10 cellular contexts compared by ENCODE assay signal in genomic region chr4:84451546-84451945, GRCh38. TPM values are rescaled to one million over a fixed set of nuclear protein-coding genes. Genes with fewer than 3 reads are reported as not detected.
DNase-seq lines count a peak whose midpoint lies in the region; ATAC-seq, FAIRE-seq and TF ChIP-seq lines count a peak whose summit lies in the region.
"Had no signal": no experiment of that assay in that cellular context is flagged by ENCODE, and none has a peak within 500 bp of the region (broad histone marks: within the 10 kb centered on the region; RNA-seq: fewer than 3 reads in every experiment).

No MANE protein-coding gene starts in this region.

- peaks cover 5% of the 10 kb centered on the region for H3K27me3 Mint-ChIP-seq in activated CD4-positive, alpha-beta memory T cell treated with anti-CD3 and anti-CD28 coated beads for 36 hours

- TF ChIP-seq RAD21 in Ishikawa (IDR thresholded peaks at IDR 0.05; ENCODE audit: low read depth) (peak; percentile 31; the same call in 1 of the 2 replicates), GM12878 (IDR thresholded peaks at IDR 0.05; ENCODE audit: insufficient read depth, low read depth, low read length) (0 out of 2 replicates have a peak, but pooled peaks have one; percentile 9)

- WGBS in GM12878 (ENCODE audit: insufficient coverage, insufficient replicate concordance, low lambda C conversion rate, missing lambda C conversion rate): 18% methylated on average over 3 of the region's 3 CpGs
- no CpG with 5 or more reads among the region's 3 CpGs for WGBS in mesendoderm (ENCODE audit: extremely low coverage, insufficient coverage, low lambda C conversion rate)

- H3K27ac Mint-ChIP-seq in activated CD4-positive, alpha-beta memory T cell treated with anti-CD3 and anti-CD28 coated beads for 36 hours: no peak overlapping the region

- no peaks in the 10 kb centered on the region for H3K27me3 ChIP-seq in DOHH2 (ENCODE audit: control insufficient read depth, low read length)
- no peaks in the 10 kb centered on the region; a peak in 1 of 4 replicates for H3K27me3 ChIP-seq in GM12878 (replicated peaks in 1 of 2; ENCODE audit: control insufficient read depth in 2 of 2, insufficient read depth in 2 of 2, low read length in 1 of 2)
- H3K27me3 ChIP-seq in mesendoderm (ENCODE audit: insufficient read depth, low read length, poor library complexity): no peaks in the 10 kb centered on the region

- no TSS peak for BruUV-seq in GM12878 (replicated peaks; lab: Mats Ljungman, UMichigan)

- no peak overlapping the region for H3K4me3 Mint-ChIP-seq in activated CD4-positive, alpha-beta memory T cell treated with anti-CD3 and anti-CD28 coated beads for 36 hours

- H3K79me2 ChIP-seq in DOHH2 (ENCODE audit: control insufficient read depth, low read length) (no peaks in the 10 kb centered on the region), GM12878 (ENCODE audit: control insufficient read depth, insufficient read depth, low read length) (no peaks in the 10 kb centered on the region), mesendoderm (ENCODE audit: control insufficient read depth, insufficient read depth, low read length) (no peaks in the 10 kb centered on the region)

- DNase-seq in GM12878 (ENCODE audit: low read depth, low spot score) (no peak), mesendoderm (peak; percentile 18), NCI-H1105 treated with DMSO at 0.1 percent for 48 hours (lab: John Stamatoyannopoulos, UW) (no peak)
- DNase-seq in activated CD4-positive, alpha-beta memory T cell treated with anti-CD3 and anti-CD28 coated beads for 36 hours: no peak
- no peak for DNase-seq in activated naive CD4-positive, alpha-beta T cell treated with anti-CD3 and anti-CD28 coated beads, Interleukin-2, amount 50 U/mL, for 16 hours
- DNase-seq: NCI-H1930 had no signal

- no peak overlapping the region for H2AK5ac ChIP-seq in mesendoderm (ENCODE audit: low read length)

- no peak overlapping the region for H2AFZ ChIP-seq in GM12878 (ENCODE audit: control insufficient read depth, low read depth, low read length)

- no peaks in the 10 kb centered on the region for H3K4me1 ChIP-seq in DOHH2 (ENCODE audit: control insufficient read depth, low read length)
- H3K4me1 ChIP-seq in GM12878 (ENCODE audit: control insufficient read depth, insufficient read depth, low read length): no peaks in the 10 kb centered on the region
- no peaks in the 10 kb centered on the region for H3K4me1 ChIP-seq in mesendoderm (ENCODE audit: control insufficient read depth, low read depth, low read length)

- CTCF ChIA-PET in GM12878 (lab: Yijun Ruan, JAX): interaction anchor here (0.8 to 1.8 kb wide), 6 partner anchors 10 to 807 kb away, joined by 3 to 8 read pairs (median 4); no protein-coding TSS in a partner anchor
- CTCF ChIA-PET in activated CD4-positive, alpha-beta memory T cell treated with anti-CD3 and anti-CD28 coated beads for 36 hours (lab: Charles Lee): interaction anchor here (1.9 kb wide), 1 partner anchor 808 kb away, joined by 15 read pairs; no protein-coding TSS in a partner anchor

- no peaks in the 10 kb centered on the region for H3K36me3 Mint-ChIP-seq in activated CD4-positive, alpha-beta memory T cell treated with anti-CD3 and anti-CD28 coated beads for 36 hours

- intact Hi-C loops in GM12878 (cut with micrococcal nuclease; ENCODE audit: unreplicated experiment): no loop called here
- intact Hi-C loops in activated CD4-positive, alpha-beta memory T cell treated with anti-CD3 and anti-CD28 coated beads for 36 hours (cut with micrococcal nuclease): no loop called here

- H3K56ac ChIP-seq in mesendoderm (ENCODE audit: low read length): no peak overlapping the region

- H3K9ac ChIP-seq in GM12878 (ENCODE audit: control insufficient read depth, insufficient read depth, low read length) (no peak overlapping the region), mesendoderm (ENCODE audit: low read length) (no peak overlapping the region)

- no peak overlapping the region for H3K4ac ChIP-seq in mesendoderm (ENCODE audit: low read depth, low read length)

- FAIRE-seq in GM12878 (lab: Jason Lieb, UNC): no peak

- no peaks in the 10 kb centered on the region for H3K4me1 Mint-ChIP-seq in activated CD4-positive, alpha-beta memory T cell treated with anti-CD3 and anti-CD28 coated beads for 36 hours (ENCODE audit: low read depth)

- TF ChIP-seq CTCF in DOHH2 (IDR thresholded peaks at IDR 0.05; ENCODE audit: low read depth, low read length, poor library complexity, severe bottlenecking) (peak; percentile 44), GM12878 (IDR thresholded peaks at IDR 0.05 in 2 of 3, conservative IDR thresholded peaks at IDR 0.05 in 1 of 3; ENCODE audit: control insufficient read depth in 2 of 3, extremely low read depth in 1 of 3, insufficient read depth in 1 of 3, low read depth in 3 of 3, low read length in 3 of 3) (peak in 2 of 3 experiments; percentile 24 to 28; a peak in 2 of 6 replicates)

- RAD21 ChIA-PET in GM12878 (lab: Charles Lee; ENCODE audit: unreplicated experiment): no interaction called here

- H3K9me3 ChIP-seq in DOHH2 (ENCODE audit: control insufficient read depth, insufficient read depth, low read length) (no peaks in the 10 kb centered on the region), GM12878 (replicated peaks; ENCODE audit: control insufficient read depth, insufficient read depth, low read length) (no peaks in the 10 kb centered on the region)

- no peak overlapping the region for H4K8ac ChIP-seq in mesendoderm (ENCODE audit: low read depth, low read length)

- H3K18ac ChIP-seq in mesendoderm (ENCODE audit: low read length): no peak overlapping the region

- H2BK5ac ChIP-seq in mesendoderm (ENCODE audit: low read length): no peak overlapping the region

- ATAC-seq in GM12878 (no peak), GM18520 (IDR thresholded peaks at IDR 0.05; ENCODE audit: unreplicated experiment) (no peak)

- in situ Hi-C loops in GM12878 (cut with MboI): no loop called here

- H3K4me3 ChIP-seq in DOHH2 (ENCODE audit: low read length) (no peak overlapping the region), GM12878 (no peak overlapping the region), mesendoderm (ENCODE audit: low read length) (no peak overlapping the region)

- H3F3A ChIP-seq in DOHH2 (ENCODE audit: control insufficient read depth, insufficient read depth): no peaks in the 10 kb centered on the region

- no peak for TF ChIP-seq POLR2A in GM12878 (IDR thresholded peaks at IDR 0.05; ENCODE audit: low read depth, low read length)

- TF ChIP-seq EP300 in Ishikawa (IDR thresholded peaks at IDR 0.05; ENCODE audit: borderline replicate concordance) (no peak), GM12878 (IDR thresholded peaks at IDR 0.05; ENCODE audit: borderline replicate concordance in 1 of 2, control insufficient read depth in 1 of 2, low read depth in 2 of 2, low read length in 2 of 2) (no peak)

- no peaks in the 10 kb centered on the region for H3K9me2 ChIP-seq in DOHH2 (replicated peaks; ENCODE audit: control insufficient read depth, low read length)

- POLR2A ChIA-PET in GM12878 (lab: Charles Lee): no interaction called here
- POLR2A ChIA-PET in activated CD4-positive, alpha-beta memory T cell treated with anti-CD3 and anti-CD28 coated beads for 36 hours (lab: Charles Lee): no interaction called here

- no peak overlapping the region for H4K5ac ChIP-seq in mesendoderm (ENCODE audit: low read length)

- no peaks in the 10 kb centered on the region for H3K36me3 ChIP-seq in DOHH2 (ENCODE audit: control insufficient read depth, low read length)
- H3K36me3 ChIP-seq in GM12878 (ENCODE audit: control insufficient read depth in 2 of 2, insufficient read depth in 2 of 2, low read length in 1 of 2): no peaks in the 10 kb centered on the region
- no peaks in the 10 kb centered on the region for H3K36me3 ChIP-seq in mesendoderm (ENCODE audit: control insufficient read depth, insufficient read depth, low read length)

- H4K20me1 ChIP-seq in DOHH2 (ENCODE audit: control insufficient read depth, insufficient read depth, low read depth, low read length): no peaks in the 10 kb centered on the region
- H4K20me1 ChIP-seq in GM12878 (ENCODE audit: control insufficient read depth, insufficient read depth): no peaks in the 10 kb centered on the region

- H3K9me3 Mint-ChIP-seq in activated CD4-positive, alpha-beta memory T cell treated with anti-CD3 and anti-CD28 coated beads for 36 hours: no peaks in the 10 kb centered on the region

- no peaks in the 10 kb centered on the region for H3K79me1 ChIP-seq in mesendoderm (ENCODE audit: low read length)

- no peak overlapping the region for H3K27ac ChIP-seq in DOHH2 (ENCODE audit: low read depth, low read length)
- no peak overlapping the region for H3K27ac ChIP-seq in GM12878 (ENCODE audit: control insufficient read depth, insufficient read depth)
- H3K27ac ChIP-seq in mesendoderm (ENCODE audit: low read depth, low read length): no peak overlapping the region

- H3K4me2 ChIP-seq in DOHH2 (ENCODE audit: low read length): no peak overlapping the region
- no peak overlapping the region for H3K4me2 ChIP-seq in GM12878 (ENCODE audit: control insufficient read depth, insufficient read depth)
- H3K4me2 ChIP-seq in mesendoderm (ENCODE audit: low read length): no peak overlapping the region

- SMC1A ChIA-PET in GM12878 (lab: Charles Lee; ENCODE audit: uncharacterized antibody, unreplicated experiment): interaction anchor here (0.7 to 1.1 kb wide), 4 partner anchors 9 to 805 kb away, joined by 3 read pairs; no protein-coding TSS in a partner anchor

- H2BK15ac ChIP-seq in mesendoderm (replicated peaks; ENCODE audit: low read depth): no peak overlapping the region

- no peak overlapping the region for H3K23ac ChIP-seq in mesendoderm (ENCODE audit: low read length)

- no peak overlapping the region for H2BK120ac ChIP-seq in mesendoderm (ENCODE audit: low read depth, low read length)

RNA-seq across cellular contexts. Expression of gene NKX6-1, which starts 47.5 kb away (rescaled TPM):
- not detected in 2 replicates for total RNA-seq in GM12878 (2013; cell fraction: nucleolus; rRNA removed)
- total RNA-seq in GM12878 (2014; rRNA removed) (not detected in 2 replicates), GM12878 (2014; rRNA removed; fragmentation: Illumina TruSeq; extraction: Trizol) (not detected in 2 replicates), GM12878 (2021) (not detected in 2 replicates)
- not detected for polyA plus RNA-seq in GM12878 (2011; ENCODE audit: low read depth)
- polyA plus RNA-seq in GM12878 (2011; rRNA removed) (not detected in 2 replicates), GM12878 (2014; fragmentation: Illumina TruSeq; extraction: Trizol) (not detected in 2 replicates), GM12878 (2014; fragmentation: Nextera tagmentation; extraction: Ambion mirVana) (not detected), GM12878 (2014; rRNA removed) (not detected in 2 replicates), GM12878 (2016; fragmentation: Nextera tagmentation; extraction: Ambion mirVana) (not detected)
- not detected in 2 replicates for polyA plus RNA-seq in GM12878 (2011; cell fraction: cytosol; rRNA removed)
- not detected in 2 replicates for polyA plus RNA-seq in GM12878 (2011; cell fraction: nucleus; rRNA removed)
- not detected in 2 replicates for polyA plus RNA-seq in GM12878 (2012)
- polyA minus RNA-seq in GM12878 (2011; rRNA and poly(A)+ RNA removed): not detected in 2 replicates
- polyA minus RNA-seq in GM12878 (2011; cell fraction: cytosol; rRNA and poly(A)+ RNA removed): not detected in 2 replicates
- polyA minus RNA-seq in GM12878 (2011; cell fraction: nucleus; rRNA and poly(A)+ RNA removed): not detected in 2 replicates
- 0.25 TPM for polyA plus RNA-seq in mesendoderm (2013, experiment 1 of 2)
- polyA plus RNA-seq in mesendoderm (2013, experiment 2 of 2): 0.28 TPM
- not detected for total RNA-seq in activated CD4-positive, alpha-beta memory T cell treated with anti-CD3 and anti-CD28 coated beads for 36 hours
- total RNA-seq: skeletal muscle tissue had no signal
